1 cellular context compared by ENCODE assay signal in genomic region chr3:89238836-89239235, GRCh38.
TF ChIP-seq lines count a peak whose summit lies in the region.

No MANE protein-coding gene starts in this region.

TF ChIP-seq in neural cell, 6 proteins besides CTCF, POLR2A, EP300 and RAD21 (continued from another document):
- TF ChIP-seq, protein P1, sequence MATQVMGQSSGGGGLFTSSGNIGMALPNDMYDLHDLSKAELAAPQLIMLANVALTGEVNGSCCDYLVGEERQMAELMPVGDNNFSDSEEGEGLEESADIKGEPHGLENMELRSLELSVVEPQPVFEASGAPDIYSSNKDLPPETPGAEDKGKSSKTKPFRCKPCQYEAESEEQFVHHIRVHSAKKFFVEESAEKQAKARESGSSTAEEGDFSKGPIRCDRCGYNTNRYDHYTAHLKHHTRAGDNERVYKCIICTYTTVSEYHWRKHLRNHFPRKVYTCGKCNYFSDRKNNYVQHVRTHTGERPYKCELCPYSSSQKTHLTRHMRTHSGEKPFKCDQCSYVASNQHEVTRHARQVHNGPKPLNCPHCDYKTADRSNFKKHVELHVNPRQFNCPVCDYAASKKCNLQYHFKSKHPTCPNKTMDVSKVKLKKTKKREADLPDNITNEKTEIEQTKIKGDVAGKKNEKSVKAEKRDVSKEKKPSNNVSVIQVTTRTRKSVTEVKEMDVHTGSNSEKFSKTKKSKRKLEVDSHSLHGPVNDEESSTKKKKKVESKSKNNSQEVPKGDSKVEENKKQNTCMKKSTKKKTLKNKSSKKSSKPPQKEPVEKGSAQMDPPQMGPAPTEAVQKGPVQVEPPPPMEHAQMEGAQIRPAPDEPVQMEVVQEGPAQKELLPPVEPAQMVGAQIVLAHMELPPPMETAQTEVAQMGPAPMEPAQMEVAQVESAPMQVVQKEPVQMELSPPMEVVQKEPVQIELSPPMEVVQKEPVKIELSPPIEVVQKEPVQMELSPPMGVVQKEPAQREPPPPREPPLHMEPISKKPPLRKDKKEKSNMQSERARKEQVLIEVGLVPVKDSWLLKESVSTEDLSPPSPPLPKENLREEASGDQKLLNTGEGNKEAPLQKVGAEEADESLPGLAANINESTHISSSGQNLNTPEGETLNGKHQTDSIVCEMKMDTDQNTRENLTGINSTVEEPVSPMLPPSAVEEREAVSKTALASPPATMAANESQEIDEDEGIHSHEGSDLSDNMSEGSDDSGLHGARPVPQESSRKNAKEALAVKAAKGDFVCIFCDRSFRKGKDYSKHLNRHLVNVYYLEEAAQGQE (IDR thresholded peaks at IDR 0.05; ENCODE audit: borderline replicate concordance): no peak
- TF ChIP-seq MXI1 (conservative IDR thresholded peaks at IDR 0.05; ENCODE audit: poor library complexity, severe bottlenecking) (no peak), SMC3 (conservative IDR thresholded peaks at IDR 0.05; ENCODE audit: poor library complexity) (no peak), POLR2AphosphoS5 (IDR thresholded peaks at IDR 0.05) (peak; percentile 9), EZH2 (IDR thresholded peaks at IDR 0.05; ENCODE audit: borderline replicate concordance, insufficient read depth, low read length, poor library complexity, severe bottlenecking) (no peak)
TF ChIP-seq in neural cell: peak in this region for 1.
